ENCODE assay signal across 1 cellular context in genomic region chr1:204726478-204726877, GRCh38.
A peak's percentile ranks its signal among the peaks of the same experiment; 100 is the strongest.
TF ChIP-seq lines count a peak whose summit lies in the region.

No MANE protein-coding gene starts in this region.

TF ChIP-seq in A549, 52 proteins besides CTCF, POLR2A, EP300 and RAD21 (continued from another document):
- TF ChIP-seq PHF8 (IDR thresholded peaks at IDR 0.05; ENCODE audit: borderline replicate concordance, low read depth) (no peak), SMC3 (IDR thresholded peaks at IDR 0.05) (no peak), ATOH8 (CRISPR knock-in tag; IDR thresholded peaks at IDR 0.05; ENCODE audit: low read depth) (no peak), HDAC2 (IDR thresholded peaks at IDR 0.05) (no peak), GATA3 (IDR thresholded peaks at IDR 0.05; ENCODE audit: borderline replicate concordance) (peak; percentile 71; the same call in 1 of the 2 replicates), FOSL2 (IDR thresholded peaks at IDR 0.05) (no peak), FOSL2 (CRISPR knock-in tag; IDR thresholded peaks at IDR 0.05) (peak; percentile 88), KDM5A (IDR thresholded peaks at IDR 0.05) (no peak), ESRRA (IDR thresholded peaks at IDR 0.05; ENCODE audit: borderline replicate concordance, low read length) (no peak), RCOR1 (IDR thresholded peaks at IDR 0.05; ENCODE audit: low read depth, low read length) (no peak), TP53 (CRISPR knock-in tag; IDR thresholded peaks at IDR 0.05) (no peak), RFX5 (IDR thresholded peaks at IDR 0.05) (no peak), ZNF302 (CRISPR knock-in tag; IDR thresholded peaks at IDR 0.05) (no peak), NR3C1 (IDR thresholded peaks at IDR 0.05) (no peak), ZSCAN20 (CRISPR knock-in tag; IDR thresholded peaks at IDR 0.05) (no peak), PBX3 (IDR thresholded peaks at IDR 0.05) (peak; percentile 38; the same call in 1 of the 2 replicates), MAX (IDR thresholded peaks at IDR 0.05) (peak; percentile 71; the same call in 1 of the 2 replicates), REST (IDR thresholded peaks at IDR 0.05) (no peak), EHMT2 (IDR thresholded peaks at IDR 0.05; ENCODE audit: low read depth) (no peak), JUN (IDR thresholded peaks at IDR 0.05) (peak in 1 of 2 experiments; percentile 26; a peak in 1 of 5 replicates), E2F6 (IDR thresholded peaks at IDR 0.05; ENCODE audit: borderline replicate concordance, low read depth) (no peak), FOXS1 (CRISPR knock-in tag; IDR thresholded peaks at IDR 0.05) (no peak)
